ENCODE assay signal across 8 cellular contexts in the genomic region with DNA sequence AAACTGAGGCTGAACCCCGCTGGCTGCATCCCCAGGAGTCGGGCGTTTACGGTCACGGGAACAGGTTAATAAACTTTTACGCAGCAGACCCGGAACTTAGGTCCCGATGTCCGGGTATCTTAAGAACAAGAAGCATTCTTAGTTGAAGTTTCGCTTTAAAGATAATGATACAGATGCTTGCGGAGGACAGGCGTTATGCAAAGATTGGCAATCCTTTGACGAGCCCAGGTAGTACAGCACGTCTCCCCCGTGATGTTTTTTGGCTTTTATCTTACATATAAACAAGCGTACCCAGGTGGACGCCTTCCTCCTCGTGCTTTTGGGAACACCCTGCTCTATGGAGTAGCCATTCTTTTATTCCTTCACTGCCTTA. TPM values are rescaled to one million over a fixed set of nuclear protein-coding genes. Genes with fewer than 3 reads are reported as not detected.
DNase-seq lines count a peak whose midpoint lies in the region; ATAC-seq, FAIRE-seq and TF ChIP-seq lines count a peak whose summit lies in the region.

No MANE protein-coding gene starts in this region.

- peak overlapping the region; percentile 31 for H3K4me3 ChIP-seq in mesendoderm (ENCODE audit: low read length)

- H3K27me3 ChIP-seq in mesendoderm (ENCODE audit: insufficient read depth, low read length, poor library complexity) = no peaks in the 10 kb centered on the region

- DNase-seq in MCF 10A (ENCODE audit: unreplicated experiment) (no peak), mesendoderm (no peak), D721Med (ENCODE audit: insufficient read length, low spot score) (no peak), NCI-H524 treated with DMSO at 0.1 percent for 48 hours (lab: John Stamatoyannopoulos, UW) (no peak)

- H3K36me3 ChIP-seq in mesendoderm (ENCODE audit: control insufficient read depth, insufficient read depth, low read length) = no peaks in the 10 kb centered on the region

- CTCF ChIA-PET in MCF 10A (lab: Yijun Ruan, JAX) = interaction anchor here (0.6 kb wide), 1 partner anchor 24 kb away, joined by 4 read pairs; no protein-coding TSS in a partner anchor

- H3K36me3 Mint-ChIP-seq in IgD-negative memory B cell = no peaks in the 10 kb centered on the region
- H3K36me3 Mint-ChIP-seq in MCF 10A (ENCODE audit: insufficient read depth, unreplicated experiment) = peaks cover 6% of the 10 kb centered on the region

- H3K79me2 ChIP-seq in mesendoderm (ENCODE audit: control insufficient read depth, insufficient read depth, low read length) = peaks cover 19% of the 10 kb centered on the region

- peaks cover 13% of the 10 kb centered on the region for H3K79me1 ChIP-seq in mesendoderm (ENCODE audit: low read length)

- H3K4ac ChIP-seq in mesendoderm (ENCODE audit: low read depth, low read length) = no peak overlapping the region

- ATAC-seq in GM18502 (IDR thresholded peaks at IDR 0.05; ENCODE audit: poor library complexity, unreplicated experiment) (no peak), HG03571 (IDR thresholded peaks at IDR 0.05; ENCODE audit: unreplicated experiment) (no peak)

- no peak overlapping the region for H2BK5ac ChIP-seq in mesendoderm (ENCODE audit: low read length)

- no peak for FAIRE-seq in D721Med (lab: Jason Lieb, UNC)

- intact Hi-C loops in MCF 10A (cut with micrococcal nuclease) = no loop called here

- H3K4me1 Mint-ChIP-seq in IgD-negative memory B cell = peaks cover 21 to 33% (median 31%) of the 10 kb centered on the region in 3 donors
- H3K4me1 Mint-ChIP-seq in MCF 10A (ENCODE audit: insufficient read depth, unreplicated experiment) = peaks cover 8% of the 10 kb centered on the region

- H3K27ac Mint-ChIP-seq in IgD-negative memory B cell = peak overlapping the region; percentile 97 to 100 (median 99)
- H3K27ac Mint-ChIP-seq in MCF 10A (ENCODE audit: low read depth, unreplicated experiment) = peak overlapping the region; percentile 87

- H3K27ac ChIP-seq in 22Rv1 (peak overlapping the region; percentile 73), mesendoderm (ENCODE audit: low read depth, low read length) (no peak overlapping the region)

- H4K8ac ChIP-seq in mesendoderm (ENCODE audit: low read depth, low read length) = peak overlapping the region; percentile 98

- H2BK120ac ChIP-seq in mesendoderm (ENCODE audit: low read depth, low read length) = no peak overlapping the region

- POLR2A ChIA-PET in MCF 10A (lab: Yijun Ruan, JAX) = interaction anchor here (0.8 to 4.3 kb wide), 11 partner anchors 10 to 466 kb away, joined by 3 to 25 read pairs (median 10); a partner anchor contains a TSS

- H3K4me3 Mint-ChIP-seq in IgD-negative memory B cell (peak overlapping the region; percentile 84 to 97 (median 92)), MCF 10A (ENCODE audit: unreplicated experiment) (peak overlapping the region; percentile 74)

- H3K4me2 ChIP-seq in mesendoderm (ENCODE audit: low read length) = peak overlapping the region; percentile 42

- no peak overlapping the region for H2AK5ac ChIP-seq in mesendoderm (ENCODE audit: low read length)

- peak overlapping the region; percentile 82 for H3K9ac ChIP-seq in mesendoderm (ENCODE audit: low read length)

- H3K27me3 Mint-ChIP-seq in IgD-negative memory B cell = no peaks in the 10 kb centered on the region
- no peaks in the 10 kb centered on the region for H3K27me3 Mint-ChIP-seq in MCF 10A (ENCODE audit: insufficient read depth, unreplicated experiment)

- peak overlapping the region; percentile 17 for H3K23ac ChIP-seq in mesendoderm (ENCODE audit: low read length)

- H3K9me3 Mint-ChIP-seq in IgD-negative memory B cell = peaks cover 0 to 7% (median 2%) of the 10 kb centered on the region in 3 donors
- no peaks in the 10 kb centered on the region for H3K9me3 Mint-ChIP-seq in MCF 10A (ENCODE audit: unreplicated experiment)

- no peak for TF ChIP-seq CTCF in 22Rv1 (IDR thresholded peaks at IDR 0.05)
- no peak for TF ChIP-seq CTCF in MCF 10A (IDR thresholded peaks at IDR 0.05; ENCODE audit: unreplicated experiment)
- TF ChIP-seq CTCF in D721Med (IDR thresholded peaks at IDR 0.05; ENCODE audit: insufficient read depth, missing control alignments) = no peak

- H3K56ac ChIP-seq in mesendoderm (ENCODE audit: low read length) = peak overlapping the region; percentile 89

- BruUV-seq in MCF 10A (replicated peaks; lab: Mats Ljungman, UMichigan) = no TSS peak

- H3K4me1 ChIP-seq in mesendoderm (ENCODE audit: control insufficient read depth, low read depth, low read length) = no peaks in the 10 kb centered on the region

- H2BK15ac ChIP-seq in mesendoderm (replicated peaks; ENCODE audit: low read depth) = no peak overlapping the region

- no CpG with 5 or more reads among the region's 18 CpGs for WGBS in mesendoderm (ENCODE audit: extremely low coverage, insufficient coverage, low lambda C conversion rate)

- no peak overlapping the region for H4K5ac ChIP-seq in mesendoderm (ENCODE audit: low read length)

- peak overlapping the region; percentile 42 for H3K18ac ChIP-seq in mesendoderm (ENCODE audit: low read length)

RNA-seq across cellular contexts. Expression of a gene that starts 0.9 kb away (rescaled TPM):
- polyA plus RNA-seq in IgD-negative memory B cell = 32.2 TPM
- 58.5 and 58.8 TPM in 2 replicates for total RNA-seq in MCF 10A (2022)
- polyA plus RNA-seq in mesendoderm (2013, experiment 1 of 2) = 11.2 TPM
- 10.9 TPM for polyA plus RNA-seq in mesendoderm (2013, experiment 2 of 2)
